33 cellular contexts compared by ENCODE assay signal in genomic region chr10:27030060-27030459, GRCh38.
A peak's percentile ranks its signal among the peaks of the same experiment; 100 is the strongest.
DNase-seq lines count a peak whose midpoint lies in the region; ATAC-seq, FAIRE-seq and TF ChIP-seq lines count a peak whose summit lies in the region.
"Had no signal": no experiment of that assay in that cellular context is flagged by ENCODE, and none has a peak within 500 bp of the region (broad histone marks: within the 10 kb centered on the region; RNA-seq: fewer than 3 reads in every experiment).

No MANE protein-coding gene starts in this region.

- intact Hi-C loops in activated CD4-positive, alpha-beta T cell treated with anti-CD3 and anti-CD28 coated beads for 36 hours (cut with DNase I, micrococcal nuclease) = no loop called here
- intact Hi-C loops in lower leg skin (cut with DNase I; ENCODE audit: low total_unique reads) = no loop called here

- H3K4me3 Mint-ChIP-seq in activated CD4-positive, alpha-beta T cell treated with anti-CD3 and anti-CD28 coated beads for 36 hours = no peak overlapping the region
- H3K4me3 Mint-ChIP-seq in astrocyte (ENCODE audit: unreplicated experiment) (no peak overlapping the region), WTC11 (no peak overlapping the region)
- H3K4me3 Mint-ChIP-seq: activated naive CD8-positive, alpha-beta T cell; CD14-positive monocyte; effector memory CD8-positive, alpha-beta T cell; HFFc6; naive thymus-derived CD8-positive, alpha-beta T cell; T-cell had no signal

- no peak for TF ChIP-seq POLR2A in lower leg skin (IDR thresholded peaks at IDR 0.05)

- no peak overlapping the region for H3K27ac ChIP-seq in astrocyte (ENCODE audit: low read depth, low read length)
- H3K27ac ChIP-seq: 22Rv1, ascending aorta, testis, WERI-Rb-1 had no signal

- H3K27ac Mint-ChIP-seq in activated CD4-positive, alpha-beta T cell treated with anti-CD3 and anti-CD28 coated beads for 36 hours = no peak overlapping the region
- H3K27ac Mint-ChIP-seq in astrocyte (ENCODE audit: unreplicated experiment) (no peak overlapping the region), WTC11 (no peak overlapping the region; the same call in 1 of the 2 replicates)
- H3K27ac Mint-ChIP-seq: activated naive CD8-positive, alpha-beta T cell; effector memory CD8-positive, alpha-beta T cell; HFFc6; naive thymus-derived CD8-positive, alpha-beta T cell; T-cell had no signal

- H3K9me3 Mint-ChIP-seq in activated CD4-positive, alpha-beta T cell treated with anti-CD3 and anti-CD28 coated beads for 36 hours (ENCODE audit: low read depth) = no peaks in the 10 kb centered on the region
- no peaks in the 10 kb centered on the region for H3K9me3 Mint-ChIP-seq in astrocyte (ENCODE audit: unreplicated experiment)
- no peaks in the 10 kb centered on the region for H3K9me3 Mint-ChIP-seq in WTC11
- H3K9me3 Mint-ChIP-seq: CD14-positive monocyte; effector memory CD8-positive, alpha-beta T cell; HFFc6; naive thymus-derived CD8-positive, alpha-beta T cell; T-cell had no signal

- H3K4me1 ChIP-seq in astrocyte (ENCODE audit: insufficient read depth, low read length) = no peaks in the 10 kb centered on the region
- H3K4me1 ChIP-seq: ascending aorta, testis had no signal

- H3K36me3 Mint-ChIP-seq in activated CD4-positive, alpha-beta T cell treated with anti-CD3 and anti-CD28 coated beads for 36 hours (ENCODE audit: low read depth) = peaks cover 22% of the 10 kb centered on the region
- H3K36me3 Mint-ChIP-seq in astrocyte (ENCODE audit: low read depth, unreplicated experiment) = peaks cover 2% of the 10 kb centered on the region
- H3K36me3 Mint-ChIP-seq in WTC11 = peaks cover 4% of the 10 kb centered on the region; the same call in 1 of the 2 replicates

- TF ChIP-seq CTCF in astrocyte (IDR thresholded peaks at IDR 0.05; ENCODE audit: insufficient read depth, low read depth, low read length) = no peak
- no peak for TF ChIP-seq CTCF in lower leg skin (IDR thresholded peaks at IDR 0.05)
- TF ChIP-seq CTCF in WTC11 (IDR thresholded peaks at IDR 0.05) = no peak

- no peaks in the 10 kb centered on the region for H3K79me2 ChIP-seq in astrocyte (ENCODE audit: insufficient read depth, low read length)

- CTCF ChIA-PET in activated CD4-positive, alpha-beta T cell treated with anti-CD3 and anti-CD28 coated beads for 36 hours (lab: Charles Lee) = interaction anchor here (0.7 kb wide), 1 partner anchor 124 kb away, joined by 5 read pairs; the partner anchor contains the start of gene YME1L1
- CTCF ChIA-PET in WTC11 (lab: Charles Lee) = interaction anchor here (1.3 kb wide), 1 partner anchor 8 kb away, joined by 3 read pairs; no protein-coding TSS in a partner anchor

- H3K4me2 ChIP-seq in astrocyte (ENCODE audit: low read length) = no peak overlapping the region
- H3K4me2 ChIP-seq: smooth muscle cell had no signal

- POLR2A ChIA-PET in activated CD4-positive, alpha-beta T cell treated with anti-CD3 and anti-CD28 coated beads for 36 hours (lab: Charles Lee) = no interaction called here
- POLR2A ChIA-PET in WTC11 (lab: Charles Lee) = no interaction called here

- no peaks in the 10 kb centered on the region for H3K9me3 ChIP-seq in astrocyte (ENCODE audit: insufficient read depth, low read depth, low read length)
- H3K9me3 ChIP-seq: ascending aorta, MG63, testis had no signal

- no peaks in the 10 kb centered on the region for H3K27me3 Mint-ChIP-seq in activated CD4-positive, alpha-beta T cell treated with anti-CD3 and anti-CD28 coated beads for 36 hours
- H3K27me3 Mint-ChIP-seq in astrocyte (ENCODE audit: low read depth, unreplicated experiment) (no peaks in the 10 kb centered on the region), WTC11 (ENCODE audit: low read depth) (no peaks in the 10 kb centered on the region)
- H3K27me3 Mint-ChIP-seq: activated naive CD8-positive, alpha-beta T cell; effector memory CD8-positive, alpha-beta T cell; naive thymus-derived CD8-positive, alpha-beta T cell; T-cell had no signal

- H3K9ac ChIP-seq in astrocyte (ENCODE audit: low read length) = no peak overlapping the region

- peaks cover 10% of the 10 kb centered on the region for H3K4me1 Mint-ChIP-seq in activated CD4-positive, alpha-beta T cell treated with anti-CD3 and anti-CD28 coated beads for 36 hours
- H3K4me1 Mint-ChIP-seq in astrocyte (ENCODE audit: low read depth, unreplicated experiment) (no peaks in the 10 kb centered on the region), WTC11 (no peaks in the 10 kb centered on the region)
- H3K4me1 Mint-ChIP-seq: CD14-positive monocyte had no signal

- no peak for DNase-seq in activated CD4-positive, alpha-beta T cell treated with anti-CD3 and anti-CD28 coated beads for 36 hours
- no peak for DNase-seq in activated CD4-positive, alpha-beta T cell treated with anti-CD3 and anti-CD28 coated beads, Interleukin-2, amount 50 U/mL, for 1 hour
- DNase-seq in astrocyte (ENCODE audit: low read depth) (peak; percentile 16), kidney tubule cell (ENCODE audit: low spot score) (peak; percentile 13), lower leg skin (ENCODE audit: low spot score in 2 of 2) (no peak), occipital lobe (lab: John Stamatoyannopoulos, UW) (no peak), WTC11 (ENCODE audit: low spot score) (no peak)
- DNase-seq: activated CD4-positive, alpha-beta T cell treated with anti-CD3 and anti-CD28 coated beads, Interleukin-2, amount 50 U/mL, for 48 hours; Calu3; caudate nucleus; DMS79; effector memory CD8-positive, alpha-beta T cell; HFFc6; KBM-7; kidney glomerular epithelial cell; MG63; naive thymus-derived CD8-positive, alpha-beta T cell; NCI-H1105; NCI-H187; NCI-H510A; stimulated activated naive CD4-positive, alpha-beta T cell; T-cell; testis; WERI-Rb-1 had no signal

- H3K4me3 ChIP-seq in astrocyte (ENCODE audit: insufficient read depth, low read depth, low read length) (no peak overlapping the region), lower leg skin (ENCODE audit: low read depth, poor library complexity, severe bottlenecking) (no peak overlapping the region)
- H3K4me3 ChIP-seq: ascending aorta, lung, MG63, smooth muscle cell, testis had no signal

- FAIRE-seq in astrocyte (lab: Jason Lieb, UNC) = no peak
- FAIRE-seq: H1 had no signal

- H2AFZ ChIP-seq in astrocyte (ENCODE audit: low read depth, low read length) = no peak overlapping the region

- no peaks in the 10 kb centered on the region for H4K20me1 ChIP-seq in astrocyte (ENCODE audit: insufficient read depth, low read length)

- no peaks in the 10 kb centered on the region for H3K27me3 ChIP-seq in astrocyte (ENCODE audit: insufficient read depth, low read length)
- H3K27me3 ChIP-seq: ascending aorta, MG63, testis had no signal

- H3K36me3 ChIP-seq in astrocyte (ENCODE audit: insufficient read depth, low read length) = peaks cover 9% of the 10 kb centered on the region
- H3K36me3 ChIP-seq: WERI-Rb-1 had no signal

- peak; percentile 51 for ATAC-seq in activated CD4-positive, alpha-beta T cell treated with anti-CD3 and anti-CD28 coated beads for 36 hours
- ATAC-seq in HG02798 (IDR thresholded peaks at IDR 0.05; ENCODE audit: poor library complexity, unreplicated experiment) (peak; percentile 48), WTC11 (no peak)
- ATAC-seq: effector memory CD8-positive, alpha-beta T cell; esophagus mucosa; naive thymus-derived CD8-positive, alpha-beta T cell; T-cell had no signal

- 88 to 92% methylated on average over 2 of the region's 2 CpGs for WGBS in lower leg skin, 2 donors

TF ChIP-seq in WTC11, 78 proteins besides CTCF, POLR2A, EP300 and RAD21:
- no peak for TF ChIP-seq KAT7 (CRISPR knock-in tag; IDR thresholded peaks at IDR 0.05; ENCODE audit: borderline replicate concordance)

Comparison
In these comparisons a context has a peak if more than half of its experiments do, and no peak if none do; other contexts are left out.
1. DNase-seq: peak in astrocyte (single experiment) and kidney tubule cell (single experiment); none in activated CD4-positive, alpha-beta T cell treated with anti-CD3 and anti-CD28 coated beads for 36 hours (single experiment), activated CD4-positive, alpha-beta T cell treated with anti-CD3 and anti-CD28 coated beads, Interleukin-2, amount 50 U/mL, for 1 hour (single experiment), lower leg skin (0 of 2), occipital lobe (single experiment) and WTC11 (single experiment).